In the genomic region with DNA sequence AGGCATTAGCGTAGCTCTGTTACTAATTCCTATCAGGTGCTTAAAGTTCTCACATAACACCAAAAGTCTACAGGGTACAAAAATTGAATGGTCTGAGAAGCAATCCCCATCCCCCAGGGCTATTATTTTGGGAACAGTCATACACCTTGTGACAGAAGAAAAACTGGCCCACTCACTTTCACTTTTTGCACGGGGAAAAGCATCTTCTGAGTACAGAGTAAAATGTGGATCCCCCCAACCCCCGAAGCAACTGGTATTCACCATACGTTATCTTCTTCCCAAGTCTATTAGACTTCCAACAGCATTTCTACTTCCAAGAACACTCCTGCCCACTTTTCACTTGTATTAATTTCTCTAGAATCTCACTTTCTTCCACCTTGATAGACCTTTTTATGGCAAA, we compare ENCODE assay signal across 1 cellular context.
TF ChIP-seq lines count a peak whose summit lies in the region.

No MANE protein-coding gene starts in this region.

TF ChIP-seq in HepG2, 621 proteins besides CTCF, POLR2A, EP300 and RAD21:
- TF ChIP-seq GFI1 (CRISPR knock-in tag; IDR thresholded peaks at IDR 0.05; ENCODE audit: borderline replicate concordance) (no peak), ZKSCAN1 (IDR thresholded peaks at IDR 0.05; ENCODE audit: low read length) (no peak), MEIS2 (CRISPR knock-in tag; IDR thresholded peaks at IDR 0.05) (no peak), SAFB2 (CRISPR knock-in tag; IDR thresholded peaks at IDR 0.05; ENCODE audit: borderline replicate concordance, low read depth) (no peak), HCFC1 (IDR thresholded peaks at IDR 0.05; ENCODE audit: low read depth, low read length) (no peak), NFYC (CRISPR knock-in tag; IDR thresholded peaks at IDR 0.05) (no peak), ZNF878 (CRISPR knock-in tag; IDR thresholded peaks at IDR 0.05) (no peak), NFKBIZ (CRISPR knock-in tag; IDR thresholded peaks at IDR 0.05) (no peak), ZNF260 (CRISPR knock-in tag; IDR thresholded peaks at IDR 0.05; ENCODE audit: borderline replicate concordance, low read depth) (no peak), NFKB2 (CRISPR knock-in tag; IDR thresholded peaks at IDR 0.05; ENCODE audit: borderline replicate concordance) (no peak), ZNF350 (CRISPR knock-in tag; IDR thresholded peaks at IDR 0.05; ENCODE audit: borderline replicate concordance, low read depth) (no peak), AGO2 (optimal IDR thresholded peaks at IDR 0.05; ENCODE audit: low read depth, low read length) (no peak), IRF2 (CRISPR knock-in tag; IDR thresholded peaks at IDR 0.05) (no peak), XRCC5 (optimal IDR thresholded peaks at IDR 0.05; ENCODE audit: low read length) (no peak), NCOA1 (CRISPR knock-in tag; IDR thresholded peaks at IDR 0.05) (no peak)
- TF ChIP-seq, protein P1, sequence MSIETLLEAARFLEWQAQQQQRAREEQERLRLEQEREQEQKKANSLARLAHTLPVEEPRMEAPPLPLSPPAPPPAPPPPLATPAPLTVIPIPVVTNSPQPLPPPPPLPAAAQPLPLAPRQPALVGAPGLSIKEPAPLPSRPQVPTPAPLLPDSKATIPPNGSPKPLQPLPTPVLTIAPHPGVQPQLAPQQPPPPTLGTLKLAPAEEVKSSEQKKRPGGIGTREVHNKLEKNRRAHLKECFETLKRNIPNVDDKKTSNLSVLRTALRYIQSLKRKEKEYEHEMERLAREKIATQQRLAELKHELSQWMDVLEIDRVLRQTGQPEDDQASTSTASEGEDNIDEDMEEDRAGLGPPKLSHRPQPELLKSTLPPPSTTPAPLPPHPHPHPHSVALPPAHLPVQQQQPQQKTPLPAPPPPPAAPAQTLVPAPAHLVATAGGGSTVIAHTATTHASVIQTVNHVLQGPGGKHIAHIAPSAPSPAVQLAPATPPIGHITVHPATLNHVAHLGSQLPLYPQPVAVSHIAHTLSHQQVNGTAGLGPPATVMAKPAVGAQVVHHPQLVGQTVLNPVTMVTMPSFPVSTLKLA (IDR thresholded peaks at IDR 0.05), result no peak
- TF ChIP-seq, protein P2, sequence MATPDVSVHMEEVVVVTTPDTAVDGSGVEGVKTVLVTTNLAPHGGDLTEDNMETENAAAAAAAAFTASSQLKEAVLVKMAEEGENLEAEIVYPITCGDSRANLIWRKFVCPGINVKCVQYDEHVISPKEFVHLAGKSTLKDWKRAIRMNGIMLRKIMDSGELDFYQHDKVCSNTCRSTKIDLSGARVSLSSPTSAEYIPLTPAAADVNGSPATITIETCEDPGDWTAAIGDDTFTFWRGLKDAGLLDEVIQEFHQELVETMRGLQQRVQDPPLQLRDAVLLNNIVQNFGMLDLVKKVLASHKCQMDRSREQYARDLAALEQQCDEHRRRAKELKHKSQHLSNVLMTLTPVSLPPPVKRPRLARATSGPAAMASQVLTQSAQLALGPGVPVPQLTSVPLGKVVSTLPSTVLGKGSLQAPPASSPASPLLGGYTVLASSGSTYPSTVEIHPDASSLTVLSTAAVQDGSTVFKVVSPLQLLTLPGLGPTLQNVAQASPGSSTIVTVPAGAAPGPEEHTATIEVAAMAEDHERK (CRISPR knock-in tag; IDR thresholded peaks at IDR 0.05; ENCODE audit: low read depth), result no peak
- TF ChIP-seq, protein P3, sequence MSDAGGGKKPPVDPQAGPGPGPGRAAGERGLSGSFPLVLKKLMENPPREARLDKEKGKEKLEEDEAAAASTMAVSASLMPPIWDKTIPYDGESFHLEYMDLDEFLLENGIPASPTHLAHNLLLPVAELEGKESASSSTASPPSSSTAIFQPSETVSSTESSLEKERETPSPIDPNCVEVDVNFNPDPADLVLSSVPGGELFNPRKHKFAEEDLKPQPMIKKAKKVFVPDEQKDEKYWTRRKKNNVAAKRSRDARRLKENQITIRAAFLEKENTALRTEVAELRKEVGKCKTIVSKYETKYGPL (CRISPR knock-in tag; IDR thresholded peaks at IDR 0.05), result no peak
- TF ChIP-seq, protein P4, sequence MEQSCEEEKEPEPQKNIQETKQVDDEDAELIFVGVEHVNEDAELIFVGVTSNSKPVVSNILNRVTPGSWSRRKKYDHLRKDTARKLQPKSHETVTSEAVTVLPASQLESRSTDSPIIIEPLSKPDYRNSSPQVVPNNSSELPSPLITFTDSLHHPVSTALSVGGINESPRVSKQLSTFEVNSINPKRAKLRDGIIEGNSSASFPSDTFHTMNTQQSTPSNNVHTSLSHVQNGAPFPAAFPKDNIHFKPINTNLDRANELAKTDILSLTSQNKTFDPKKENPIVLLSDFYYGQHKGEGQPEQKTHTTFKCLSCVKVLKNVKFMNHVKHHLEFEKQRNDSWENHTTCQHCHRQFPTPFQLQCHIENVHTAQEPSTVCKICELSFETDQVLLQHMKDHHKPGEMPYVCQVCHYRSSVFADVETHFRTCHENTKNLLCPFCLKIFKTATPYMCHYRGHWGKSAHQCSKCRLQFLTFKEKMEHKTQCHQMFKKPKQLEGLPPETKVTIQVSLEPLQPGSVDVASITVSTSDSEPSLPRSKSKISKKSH (CRISPR knock-in tag; IDR thresholded peaks at IDR 0.05; ENCODE audit: borderline replicate concordance), result no peak
TF ChIP-seq in HepG2: peak in this region for 0.
